10 cellular contexts compared by ENCODE assay signal in genomic region chr21:37915516-37915915, GRCh38. TPM values are rescaled to one million over a fixed set of nuclear protein-coding genes. Genes with fewer than 3 reads are reported as not detected.
A peak's percentile ranks its signal among the peaks of the same experiment; 100 is the strongest.
DNase-seq lines count a peak whose midpoint lies in the region; TF ChIP-seq lines count a peak whose summit lies in the region.
"Had no signal": no experiment of that assay in that cellular context is flagged by ENCODE, and none has a peak within 500 bp of the region (broad histone marks: within the 10 kb centered on the region; RNA-seq: fewer than 3 reads in every experiment).

No MANE protein-coding gene starts in this region.

- H3K27me3 ChIP-seq in endodermal cell (ENCODE audit: control insufficient read depth, insufficient read depth, low read length, poor library complexity, severe bottlenecking) (peaks cover 56% of the 10 kb centered on the region), parathyroid adenoma (ENCODE audit: control insufficient read depth, insufficient read depth, low read length) (peaks cover 3% of the 10 kb centered on the region)

- peak overlapping the region; percentile 46 for H2AFZ ChIP-seq in parathyroid adenoma

- DNase-seq in GM03348 (ENCODE audit: low spot score) (peak; percentile 32), NCI-H524 treated with DMSO at 0.1 percent for 48 hours (lab: John Stamatoyannopoulos, UW) (peak; percentile 19), endodermal cell (no peak), NCI-H446 treated with DMSO at 0.1 percent for 48 hours (lab: John Stamatoyannopoulos, UW) (no peak), DMS79 treated with DMSO at 0.1 percent for 48 hours (lab: John Stamatoyannopoulos, UW) (no peak)
- DNase-seq in stimulated activated naive CD4-positive, alpha-beta T cell treated with Interleukin-2 at 50 U/mL for 16 hours (lab: John Stamatoyannopoulos, UW): no peak
- no peak for DNase-seq in activated effector memory CD4-positive, alpha-beta T cell treated with Interleukin-2 at 50 U/mL for 16 hours

- H3K4me1 Mint-ChIP-seq in endodermal cell: peaks cover 14% of the 10 kb centered on the region

- H3K27ac Mint-ChIP-seq in endodermal cell: no peak overlapping the region

- no peaks in the 10 kb centered on the region for H3K36me3 ChIP-seq in endodermal cell (ENCODE audit: control insufficient read depth, insufficient read depth, low read length)
- no peaks in the 10 kb centered on the region for H3K36me3 ChIP-seq in parathyroid adenoma (ENCODE audit: control insufficient read depth, insufficient read depth, low read length)

- H3K36me3 Mint-ChIP-seq in endodermal cell (ENCODE audit: low read depth): no peaks in the 10 kb centered on the region

- H3K4me1 ChIP-seq in endodermal cell (ENCODE audit: control insufficient read depth, insufficient read depth, low read length): no peaks in the 10 kb centered on the region
- peaks cover 2% of the 10 kb centered on the region for H3K4me1 ChIP-seq in parathyroid adenoma

- no peak overlapping the region for H3K9ac ChIP-seq in endodermal cell (ENCODE audit: extremely low read depth, low read length, poor library complexity, severe bottlenecking)
- H3K9ac ChIP-seq in parathyroid adenoma: no peak overlapping the region

- H3K27me3 Mint-ChIP-seq in endodermal cell (ENCODE audit: insufficient read depth): peaks cover 46% of the 10 kb centered on the region

- H3K9me3 ChIP-seq in endodermal cell (ENCODE audit: control insufficient read depth, low read length): no peaks in the 10 kb centered on the region
- no peaks in the 10 kb centered on the region for H3K9me3 ChIP-seq in parathyroid adenoma (ENCODE audit: control insufficient read depth, low read length)

- H3K4me3 Mint-ChIP-seq in endodermal cell: peak overlapping the region; percentile 54

- H3K4me3 ChIP-seq in endodermal cell (ENCODE audit: low read length): peak overlapping the region; percentile 86
- H3K4me3 ChIP-seq in parathyroid adenoma (ENCODE audit: low read depth, low read length): no peak overlapping the region

- WGBS in endodermal cell (ENCODE audit: insufficient coverage in 1 of 2, insufficient read length in 1 of 2), 2 experiments: 3 to 11% methylated on average over 10 to 28 of the region's 28 CpGs

- no peak for TF ChIP-seq CTCF in endodermal cell (conservative IDR thresholded peaks at IDR 0.05)
- TF ChIP-seq CTCF in parathyroid adenoma (IDR thresholded peaks at IDR 0.05): no peak

- H3K79me2 ChIP-seq in parathyroid adenoma: no peaks in the 10 kb centered on the region

- H3K4me2 ChIP-seq in parathyroid adenoma (ENCODE audit: low read length): no peak overlapping the region

- no peaks in the 10 kb centered on the region for H3K9me3 Mint-ChIP-seq in endodermal cell

- H3K27ac ChIP-seq in endodermal cell (ENCODE audit: low read depth, low read length) (no peak overlapping the region), parathyroid adenoma (no peak overlapping the region)

RNA-seq across cellular contexts. Expression of gene KCNJ6, which starts 0.7 kb away (rescaled TPM):
- under 1 TPM in 1 of 2 donors, not detected in 1; 0.33 TPM for total RNA-seq in endodermal cell
- 0.25 TPM for polyA plus RNA-seq in endodermal cell (2013, experiment 1 of 2)
- 0.17 TPM for polyA plus RNA-seq in endodermal cell (2013, experiment 2 of 2)
- total RNA-seq: activated CD8-positive, alpha-beta memory T cell treated with anti-CD3 and anti-CD28 coated beads for 36 hours; SK-MEL-5 had no signal

Comparison
In these comparisons a context has a peak if more than half of its experiments do, and no peak if none do; other contexts are left out.
1. DNase-seq: peak in GM03348 (single experiment) and NCI-H524 treated with DMSO at 0.1 percent for 48 hours (single experiment); none in endodermal cell (single experiment), stimulated activated naive CD4-positive, alpha-beta T cell treated with Interleukin-2 at 50 U/mL for 16 hours (single experiment), NCI-H446 treated with DMSO at 0.1 percent for 48 hours (single experiment), DMS79 treated with DMSO at 0.1 percent for 48 hours (single experiment) and activated effector memory CD4-positive, alpha-beta T cell treated with Interleukin-2 at 50 U/mL for 16 hours (single experiment).